ENCODE assay signal across 10 cellular contexts in the genomic region with DNA sequence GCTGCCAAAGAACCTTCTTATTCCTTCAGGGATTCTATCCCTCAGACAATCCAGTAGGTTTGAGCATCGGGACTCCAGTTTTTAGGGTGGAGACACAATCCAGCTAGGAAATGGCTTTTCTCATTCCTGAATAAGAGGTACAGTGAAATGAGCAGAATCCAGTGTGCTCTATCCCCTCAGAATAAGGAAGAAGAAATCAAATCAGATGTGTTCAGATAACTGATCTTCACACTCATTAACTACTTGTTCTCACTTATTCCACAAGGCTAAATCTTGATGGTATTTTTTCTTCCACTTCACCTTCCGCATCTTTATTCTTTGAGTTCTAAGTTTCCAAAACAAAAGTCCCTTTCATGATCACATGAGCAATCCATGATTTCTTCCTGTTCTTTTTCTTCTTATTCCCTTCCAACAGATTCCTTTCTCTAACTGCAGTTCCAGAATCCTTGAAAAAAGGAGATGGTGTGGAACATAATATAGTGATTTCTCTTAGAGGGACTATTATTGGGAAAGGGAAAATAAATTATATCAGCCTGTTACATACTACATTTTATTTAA. TPM values are rescaled to one million over a fixed set of nuclear protein-coding genes. Genes with fewer than 3 reads are reported as not detected.
DNase-seq lines count a peak whose midpoint lies in the region; FAIRE-seq and TF ChIP-seq lines count a peak whose summit lies in the region.
"Had no signal": no experiment of that assay in that cellular context is flagged by ENCODE, and none has a peak within 500 bp of the region (broad histone marks: within the 10 kb centered on the region; RNA-seq: fewer than 3 reads in every experiment).

No MANE protein-coding gene starts in this region.

- peaks cover 47% of the 10 kb centered on the region for H3K4me1 Mint-ChIP-seq in activated T-cell treated with anti-CD3 and anti-CD28 coated beads, Interleukin-2, amount 50 U/mL, for 24 hours (ENCODE audit: low read depth)
- peaks cover 30% of the 10 kb centered on the region for H3K4me1 Mint-ChIP-seq in activated naive CD8-positive, alpha-beta T cell (ENCODE audit: low read depth)

- peak overlapping the region; percentile 63 to 75 for H3K9ac ChIP-seq in kidney (ENCODE audit: low read length in 2 of 2)

- FAIRE-seq in kidney (lab: Jason Lieb, UNC) (no peak), RCC 7860 (lab: Jason Lieb, UNC) (no peak)

- peak overlapping the region; percentile 98 for H3K27ac Mint-ChIP-seq in activated T-cell treated with anti-CD3 and anti-CD28 coated beads, Interleukin-2, amount 50 U/mL, for 24 hours
- peak overlapping the region; percentile 16 for H3K27ac Mint-ChIP-seq in activated naive CD8-positive, alpha-beta T cell

- H3K27me3 ChIP-seq in thyroid gland = no peaks in the 10 kb centered on the region

- H3K9me3 Mint-ChIP-seq in activated T-cell treated with anti-CD3 and anti-CD28 coated beads, Interleukin-2, amount 50 U/mL, for 24 hours = no peaks in the 10 kb centered on the region
- H3K9me3 Mint-ChIP-seq in activated naive CD8-positive, alpha-beta T cell (ENCODE audit: low read depth) = no peaks in the 10 kb centered on the region
- H3K9me3 Mint-ChIP-seq: T-cell had no signal

- H3K36me3 ChIP-seq in kidney (ENCODE audit: control insufficient read depth in 1 of 2, insufficient read depth in 2 of 2, low read length in 2 of 2) = no peaks in the 10 kb centered on the region
- H3K36me3 ChIP-seq in thyroid gland = no peaks in the 10 kb centered on the region

- H3K9me3 ChIP-seq in kidney (ENCODE audit: control insufficient read depth in 1 of 2, low read length in 2 of 2) (no peaks in the 10 kb centered on the region), thyroid gland (no peaks in the 10 kb centered on the region)

- H3K4me3 ChIP-seq in kidney (ENCODE audit: low read length in 2 of 2) (peak overlapping the region in 1 of 2 donors; percentile 48), thyroid gland (replicated peaks in 1 of 3) (no peak overlapping the region)

- 71 to 72% methylated on average over 2 of the region's 2 CpGs for WGBS in thyroid gland, 2 donors

- H3K27ac ChIP-seq in kidney (ENCODE audit: low read depth in 2 of 2, low read length in 2 of 2) = peak overlapping the region; percentile 76 to 80
- H3K27ac ChIP-seq in thyroid gland = peak overlapping the region; percentile 33 to 85 (median 73)

- TF ChIP-seq CTCF in kidney (IDR thresholded peaks at IDR 0.05; ENCODE audit: borderline replicate concordance, extremely low read depth, insufficient read depth) = no peak
- TF ChIP-seq CTCF in thyroid gland (IDR thresholded peaks at IDR 0.05) = no peak

- no peak for TF ChIP-seq POLR2A in thyroid gland (IDR thresholded peaks at IDR 0.05)

- peak overlapping the region; percentile 99 for H3K4me3 Mint-ChIP-seq in activated T-cell treated with anti-CD3 and anti-CD28 coated beads, Interleukin-2, amount 50 U/mL, for 24 hours
- H3K4me3 Mint-ChIP-seq in activated naive CD8-positive, alpha-beta T cell = peak overlapping the region; percentile 100

- peaks cover 12% of the 10 kb centered on the region for H3K36me3 Mint-ChIP-seq in activated T-cell treated with anti-CD3 and anti-CD28 coated beads, Interleukin-2, amount 50 U/mL, for 24 hours (ENCODE audit: low read depth)
- H3K36me3 Mint-ChIP-seq in activated naive CD8-positive, alpha-beta T cell = no peaks in the 10 kb centered on the region
- H3K36me3 Mint-ChIP-seq: T-cell had no signal

- intact Hi-C loops in kidney (cut with DNase I) = no loop called here
- intact Hi-C loops in thyroid gland (cut with DNase I) = no loop called here

- no peak for DNase-seq in activated T-cell treated with anti-CD3 and anti-CD28 coated beads, Interleukin-2, amount 50 U/mL, for 24 hours
- DNase-seq in activated T-cell treated with anti-CD3 and anti-CD28 coated beads for 4 hours (no peak), kidney (no peak), thyroid gland (no peak), NCI-H2227 (lab: John Stamatoyannopoulos, UW; ENCODE audit: unreplicated experiment) (no peak), LoVo (ENCODE audit: low spot score) (no peak), RCC 7860 (ENCODE audit: low spot score) (no peak)
- DNase-seq: Calu3 had no signal

- H3K4me1 ChIP-seq in kidney (ENCODE audit: control insufficient read depth in 1 of 2, insufficient read depth in 1 of 2, low read depth in 1 of 2, low read length in 2 of 2) (peaks cover 5 to 11% of the 10 kb centered on the region in 2 donors), thyroid gland (peaks cover 10 to 15% of the 10 kb centered on the region in 2 donors)

- H3K27me3 Mint-ChIP-seq in activated T-cell treated with anti-CD3 and anti-CD28 coated beads, Interleukin-2, amount 50 U/mL, for 24 hours = peaks cover 12% of the 10 kb centered on the region
- peaks cover 2% of the 10 kb centered on the region for H3K27me3 Mint-ChIP-seq in activated naive CD8-positive, alpha-beta T cell

RNA-seq across cellular contexts. Expression of gene SYT11, which starts 1.7 kb away (rescaled TPM):
- 16.8 TPM for total RNA-seq in kidney
- polyA plus RNA-seq in kidney (ENCODE audit: insufficient read depth, low read depth, low replicate concordance) = 8.4 TPM
- total RNA-seq in thyroid gland = 1 to 10 TPM; 3.3 to 9.1 (median 3.6) TPM

RNA-seq across cellular contexts. Expression of gene GON4L, which starts 4.0 kb away (rescaled TPM):
- total RNA-seq in kidney (62.1 TPM), thyroid gland (10 to 100 TPM; 32.3 to 64.9 (median 43.6) TPM)
- polyA plus RNA-seq in kidney (ENCODE audit: insufficient read depth, low read depth, low replicate concordance) = 14.2 TPM

RNA-seq across cellular contexts. Expression of gene RIT1, which starts 50.1 kb away (rescaled TPM):
- total RNA-seq in kidney = 40.8 TPM
- 33.2 TPM for polyA plus RNA-seq in kidney (ENCODE audit: insufficient read depth, low read depth, low replicate concordance)
- 10 to 100 TPM; 19.5 to 32.6 (median 27.4) TPM for total RNA-seq in thyroid gland
